31 cellular contexts compared by ENCODE assay signal in genomic region chr16:88669986-88670385, GRCh38. TPM values are rescaled to one million over a fixed set of nuclear protein-coding genes. Genes with fewer than 3 reads are reported as not detected.
"Had no signal": no experiment of that assay in that cellular context is flagged by ENCODE, and none has a peak within 500 bp of the region (broad histone marks: within the 10 kb centered on the region; RNA-seq: fewer than 3 reads in every experiment).

No MANE protein-coding gene starts in this region.

- H3K27ac ChIP-seq: body of pancreas, cardiac muscle cell, epithelial cell of prostate, hepatocyte, left lung, uterus, WERI-Rb-1 had no signal

- H3K4me2 ChIP-seq: hepatocyte had no signal

- H3K9me3 ChIP-seq: body of pancreas, left lung, uterus had no signal

- H3K4me1 ChIP-seq: uterus had no signal

- H2AFZ ChIP-seq: hepatocyte had no signal

- H3K4me3 ChIP-seq: body of pancreas, cardiac muscle cell, hepatocyte, left lung, uterus had no signal

- H3K36me3 ChIP-seq: cardiac muscle cell, uterus, WERI-Rb-1 had no signal

- ATAC-seq: activated CD8-positive, alpha-beta memory T cell treated with anti-CD3 and anti-CD28 coated beads, Interleukin-2, amount 10 ng/mL, durations not matched to agents 7 days and 5 days; activated CD8-positive, alpha-beta T cell treated with anti-CD3 and anti-CD28 coated beads for 36 hours; body of pancreas; left lung; natural killer cell; stimulated activated effector memory CD8-positive, alpha-beta T cell treated with anti-CD3 and anti-CD28 coated beads, Interleukin-12 subunit alpha, Interleukin-12 subunit beta, amount 100 ng/mL, for 72 hours; stimulated activated naive CD8-positive, alpha-beta T cell treated with anti-CD3 and anti-CD28 coated beads, Interleukin-15, amount 100 ng/mL, for 72 hours had no signal

- DNase-seq: activated CD4-positive, alpha-beta T cell treated with anti-CD3 and anti-CD28 coated beads, Interleukin-2, amount 10 ng/mL, durations not matched to agents 7 days and 5 days; activated CD4-positive, CD25-positive, alpha-beta regulatory T cell treated with anti-CD3 and anti-CD28 coated beads, Interleukin-2, amount 50 U/mL, for 72 hours; activated CD8-positive, alpha-beta memory T cell treated with anti-CD3 and anti-CD28 coated beads, Interleukin-2, amount 10 ng/mL, durations not matched to agents 7 days and 5 days; activated CD8-positive, alpha-beta T cell treated with anti-CD3 and anti-CD28 coated beads for 36 hours; activated effector memory CD4-positive, alpha-beta T cell treated with anti-CD3 and anti-CD28 coated beads, Interleukin-2, amount 50 U/mL, for 16 hours; activated T-cell treated with anti-CD3 and anti-CD28 coated beads for 4 hours; anterior cingulate cortex; body of pancreas; cortex of kidney; glutamatergic neuron; immature natural killer cell; kidney glomerular epithelial cell; left lung; mammary epithelial cell; midbrain; natural killer cell; stimulated activated CD4-positive, alpha-beta T cell treated with anti-CD3 and anti-CD28 coated beads, Interleukin-2, amount 100 ng/mL, for 24 hours; stimulated activated naive CD8-positive, alpha-beta T cell treated with anti-CD3 and anti-CD28 coated beads, Interleukin-15, amount 100 ng/mL, for 72 hours; trophoblast cell; uterus; WERI-Rb-1 had no signal

- H3K27me3 ChIP-seq: body of pancreas, cardiac muscle cell, hepatocyte, left lung, uterus had no signal

RNA-seq across cellular contexts. Expression of gene SNAI3, which starts 16.3 kb away (rescaled TPM):
- total RNA-seq: cerebellum, frontal cortex, mammary epithelial cell, osteocyte had no signal
- polyA plus RNA-seq: fibroblast of lung had no signal

RNA-seq across cellular contexts. Expression of gene IL17C, which starts 31.6 kb away (rescaled TPM):
- total RNA-seq: body of pancreas, cardiac muscle cell, cerebellum, fibroblast of lung, frontal cortex, hepatocyte, left lung, mammary epithelial cell, osteocyte, skeletal muscle tissue, temporal lobe, uterus had no signal
- polyA plus RNA-seq: cardiac muscle cell, fibroblast of lung had no signal
